10 cellular contexts compared by ENCODE assay signal in genomic region chr15:78051622-78052405, GRCh38. TPM values are rescaled to one million over a fixed set of nuclear protein-coding genes. Genes with fewer than 3 reads are reported as not detected.
DNase-seq lines count a peak whose midpoint lies in the region; ATAC-seq and TF ChIP-seq lines count a peak whose summit lies in the region.
"Had no signal": no experiment of that assay in that cellular context is flagged by ENCODE, and none has a peak within 500 bp of the region (broad histone marks: within the 10 kb centered on the region; RNA-seq: fewer than 3 reads in every experiment).

No MANE protein-coding gene starts in this region.

- TF ChIP-seq CTCF in tibial nerve (IDR thresholded peaks at IDR 0.05): no peak
- TF ChIP-seq CTCF in glutamatergic neuron (IDR thresholded peaks at IDR 0.05; ENCODE audit: partially characterized antibody, unreplicated experiment): no peak

- H3K36me3 ChIP-seq in tibial nerve: peaks cover 0 to 13% (median 0%) of the 10 kb centered on the region in 3 donors

- no peaks in the 10 kb centered on the region for H3K9me3 ChIP-seq in T-helper 17 cell (ENCODE audit: control insufficient read depth, low read length, poor library complexity, severe bottlenecking)
- no peaks in the 10 kb centered on the region for H3K9me3 ChIP-seq in right cardiac atrium (ENCODE audit: control insufficient read depth, low read length)
- no peaks in the 10 kb centered on the region for H3K9me3 ChIP-seq in tibial nerve
- H3K9me3 ChIP-seq: ascending aorta had no signal

- H3K36me3 Mint-ChIP-seq in activated T-cell treated with anti-CD3 and anti-CD28 coated beads, Interleukin-2, amount 50 U/mL, for 72 hours (ENCODE audit: insufficient read depth in 2 of 2): peaks cover 0 to 11% of the 10 kb centered on the region in 2 donors
- H3K36me3 Mint-ChIP-seq in T-helper 17 cell (ENCODE audit: low read depth): peaks cover 7% of the 10 kb centered on the region
- H3K36me3 Mint-ChIP-seq in glutamatergic neuron (ENCODE audit: unreplicated experiment): no peaks in the 10 kb centered on the region

- no peak for TF ChIP-seq EP300 in tibial nerve (IDR thresholded peaks at IDR 0.05)

- peak overlapping the region; percentile 75 for H3K27ac Mint-ChIP-seq in activated T-cell treated with anti-CD3 and anti-CD28 coated beads, Interleukin-2, amount 50 U/mL, for 72 hours
- H3K27ac Mint-ChIP-seq in T-helper 17 cell (no peak overlapping the region), glutamatergic neuron (ENCODE audit: unreplicated experiment) (no peak overlapping the region)
- H3K27ac Mint-ChIP-seq: stimulated activated memory B cell treated with anti-CD40 and anti-IgM and Interleukin-4, amounts not matched to agents 10 μg/mL and 1 μg/mL and 100 μg/mL, for 72 hours had no signal

- H3K27me3 ChIP-seq in right cardiac atrium (ENCODE audit: control insufficient read depth, insufficient read depth): no peaks in the 10 kb centered on the region
- H3K27me3 ChIP-seq in tibial nerve: no peaks in the 10 kb centered on the region
- H3K27me3 ChIP-seq: ascending aorta had no signal

- no peak for TF ChIP-seq POLR2A in tibial nerve (IDR thresholded peaks at IDR 0.05)

- no peak for DNase-seq in activated T-cell treated with anti-CD3 and anti-CD28 coated beads, Interleukin-2, amount 50 U/mL, for 72 hours
- DNase-seq in activated T-cell treated with anti-CD3 and anti-CD28 coated beads, Interleukin-2, amount 50 U/mL, for 48 hours: no peak
- DNase-seq in T-helper 17 cell (no peak), right cardiac atrium (peak in 1 of 3 donors; percentile 63), tibial nerve (ENCODE audit: low spot score in 2 of 2) (no peak), T1000 (lab: John Stamatoyannopoulos, UW) (no peak), 8988T (no peak), glutamatergic neuron (no peak)

- no peaks in the 10 kb centered on the region for H3K27me3 Mint-ChIP-seq in activated T-cell treated with anti-CD3 and anti-CD28 coated beads, Interleukin-2, amount 50 U/mL, for 72 hours (ENCODE audit: low read depth)
- H3K27me3 Mint-ChIP-seq in T-helper 17 cell (no peaks in the 10 kb centered on the region), glutamatergic neuron (ENCODE audit: unreplicated experiment) (no peaks in the 10 kb centered on the region)
- H3K27me3 Mint-ChIP-seq: stimulated activated memory B cell treated with anti-CD40 and anti-IgM and Interleukin-4, amounts not matched to agents 10 μg/mL and 1 μg/mL and 100 μg/mL, for 72 hours had no signal

- H3K9me3 Mint-ChIP-seq in activated T-cell treated with anti-CD3 and anti-CD28 coated beads, Interleukin-2, amount 50 U/mL, for 72 hours: no peaks in the 10 kb centered on the region
- H3K9me3 Mint-ChIP-seq in glutamatergic neuron (ENCODE audit: unreplicated experiment): peaks cover 3% of the 10 kb centered on the region
- H3K9me3 Mint-ChIP-seq: stimulated activated memory B cell treated with anti-CD40 and anti-IgM and Interleukin-4, amounts not matched to agents 10 μg/mL and 1 μg/mL and 100 μg/mL, for 72 hours had no signal

- H3K4me3 Mint-ChIP-seq in activated T-cell treated with anti-CD3 and anti-CD28 coated beads, Interleukin-2, amount 50 U/mL, for 72 hours: peak overlapping the region; percentile 59 to 74
- H3K4me3 Mint-ChIP-seq in T-helper 17 cell (peak overlapping the region; percentile 73), glutamatergic neuron (ENCODE audit: unreplicated experiment) (no peak overlapping the region)
- H3K4me3 Mint-ChIP-seq: stimulated activated memory B cell treated with anti-CD40 and anti-IgM and Interleukin-4, amounts not matched to agents 10 μg/mL and 1 μg/mL and 100 μg/mL, for 72 hours had no signal

- peaks cover 97% of the 10 kb centered on the region for H3K4me1 Mint-ChIP-seq in activated T-cell treated with anti-CD3 and anti-CD28 coated beads, Interleukin-2, amount 50 U/mL, for 72 hours (ENCODE audit: low read depth)
- peaks cover 89% of the 10 kb centered on the region for H3K4me1 Mint-ChIP-seq in T-helper 17 cell
- peaks cover 53% of the 10 kb centered on the region for H3K4me1 Mint-ChIP-seq in glutamatergic neuron (ENCODE audit: low read depth, unreplicated experiment)

- H3K4me1 ChIP-seq in right cardiac atrium (ENCODE audit: control insufficient read depth, insufficient read depth, low read length): peaks cover 17% of the 10 kb centered on the region
- H3K4me1 ChIP-seq in tibial nerve: peaks cover 4 to 98% (median 65%) of the 10 kb centered on the region in 4 donors

- 48% methylated on average over 3 of the region's 3 CpGs for WGBS in right cardiac atrium
- 60 to 69% methylated on average over 3 of the region's 3 CpGs for WGBS in tibial nerve, 2 donors

- H3K27ac ChIP-seq in right cardiac atrium (ENCODE audit: low read length) (peak overlapping the region; percentile 61), tibial nerve (peak overlapping the region in 3 of 4 donors; percentile 10 to 41 (median 14))

- intact Hi-C loops in right cardiac atrium (cut with DNase I): no loop called here

- ATAC-seq in activated T-cell treated with anti-CD3 and anti-CD28 coated beads, Interleukin-2, amount 50 U/mL, for 72 hours (replicated peaks in 1 of 2): no peak
- ATAC-seq in T-helper 17 cell: peak; percentile 10
- ATAC-seq in right cardiac atrium: peak in 1 of 2 donors; percentile 38
- ATAC-seq: stimulated activated memory B cell treated with anti-CD40 and anti-IgM and Interleukin-4, amounts not matched to agents 10 μg/mL and 1 μg/mL and 100 μg/mL, for 72 hours had no signal

- no peak overlapping the region for H3K4me3 ChIP-seq in right cardiac atrium (ENCODE audit: low read length)
- H3K4me3 ChIP-seq in tibial nerve: no peak overlapping the region
- H3K4me3 ChIP-seq: ascending aorta had no signal

RNA-seq across cellular contexts. Expression of gene TBC1D2B, which starts 25.7 kb away (rescaled TPM):
- total RNA-seq in activated T-cell treated with anti-CD3 and anti-CD28 coated beads, Interleukin-2, amount 50 U/mL, for 72 hours: 10 to 100 TPM; 67.8 to 75.0 TPM
- total RNA-seq in T-helper 17 cell (100 to 1,000 TPM in 1 of 2 donors, 10 to 100 TPM in 1; 91.0 to 130 TPM), right cardiac atrium (10 to 100 TPM; 14.0 to 19.8 (median 15.6) TPM), tibial nerve (100 to 1,000 TPM in 2 of 4 donors, 10 to 100 TPM in 2; 64.5 to 127 (median 94.5) TPM), glutamatergic neuron (ENCODE audit: unreplicated experiment) (45.3 TPM)
- polyA plus RNA-seq in right cardiac atrium: 8.2 TPM

RNA-seq across cellular contexts. Expression of gene SH2D7, which starts 40.5 kb away (rescaled TPM):
- not detected for total RNA-seq in activated T-cell treated with anti-CD3 and anti-CD28 coated beads, Interleukin-2, amount 50 U/mL, for 72 hours
- total RNA-seq in T-helper 17 cell: not detected
- not detected for total RNA-seq in right cardiac atrium
- 0.02 TPM for polyA plus RNA-seq in right cardiac atrium
- total RNA-seq in tibial nerve: not detected
- total RNA-seq in glutamatergic neuron (ENCODE audit: unreplicated experiment): not detected
- total RNA-seq: ascending aorta had no signal
